23 cellular contexts compared by ENCODE assay signal in genomic region chr3:146155022-146155421, GRCh38. TPM values are rescaled to one million over a fixed set of nuclear protein-coding genes. Genes with fewer than 3 reads are reported as not detected.
DNase-seq lines count a peak whose midpoint lies in the region; ATAC-seq and TF ChIP-seq lines count a peak whose summit lies in the region.
"Had no signal": no experiment of that assay in that cellular context is flagged by ENCODE, and none has a peak within 500 bp of the region (broad histone marks: within the 10 kb centered on the region; RNA-seq: fewer than 3 reads in every experiment).

No MANE protein-coding gene starts in this region.

- H3K36me3 ChIP-seq in cardiac muscle cell, result peaks cover 3% of the 10 kb centered on the region
- H3K36me3 ChIP-seq in heart left ventricle, result peaks cover 0 to 8% (median 0%) of the 10 kb centered on the region in 9 donors
- H3K36me3 ChIP-seq: vagina had no signal

- H3K4me1 ChIP-seq in cardiac muscle cell (ENCODE audit: low read depth), result peaks cover 69% of the 10 kb centered on the region
- H3K4me1 ChIP-seq in heart left ventricle, result peaks cover 4 to 75% (median 52%) of the 10 kb centered on the region in 12 donors

- DNase-seq in cardiac muscle cell (ENCODE audit: low read depth in 1 of 2, low spot score in 1 of 2) (peak in 1 of 2 donors; percentile 45), Right ventricle myocardium inferior (ENCODE audit: missing footprints) (no peak), heart left ventricle (no peak), HPDE6-E6E7 (ENCODE audit: extremely low spot score) (no peak), inferior parietal cortex (ENCODE audit: extremely low spot score) (no peak)
- no peak for DNase-seq in activated T-cell treated with anti-CD3 and anti-CD28 coated beads, Interleukin-2, amount 50 U/mL, for 48 hours
- DNase-seq: activated CD4-positive, alpha-beta T cell treated with anti-CD3 and anti-CD28 coated beads for 4 hours; AML-193; CD4-positive, alpha-beta T cell; effector memory CD8-positive, alpha-beta T cell; islet precursor cell; natural killer cell; NCI-H510A; SK-N-SH; stimulated activated CD4-positive, alpha-beta T cell treated with anti-CD3 and anti-CD28 coated beads, Interleukin-4, amount 100 ng/mL, for 24 hours had no signal

- ATAC-seq in Right ventricle myocardium inferior (no peak), heart left ventricle (peak in 2 of 4 donors; percentile 41 to 76), GM18502 (IDR thresholded peaks at IDR 0.05; ENCODE audit: poor library complexity, unreplicated experiment) (no peak)
- ATAC-seq: effector memory CD8-positive, alpha-beta T cell; esophagus mucosa; natural killer cell; stimulated activated effector memory CD8-positive, alpha-beta T cell treated with anti-CD3 and anti-CD28 coated beads, Interleukin-12 subunit alpha, Interleukin-12 subunit beta, amount 100 ng/mL, for 72 hours had no signal

- no peaks in the 10 kb centered on the region for H3K9me3 ChIP-seq in cardiac muscle cell (ENCODE audit: low read depth)
- no peaks in the 10 kb centered on the region for H3K9me3 ChIP-seq in heart left ventricle
- H3K9me3 ChIP-seq: SK-N-SH, vagina had no signal

- H3K4me3 ChIP-seq in cardiac muscle cell (peak overlapping the region; percentile 7), heart left ventricle (no peak overlapping the region)
- H3K4me3 ChIP-seq: vagina had no signal

- TF ChIP-seq CTCF in cardiac muscle cell (IDR thresholded peaks at IDR 0.05; ENCODE audit: low read depth, low read length), result no peak
- TF ChIP-seq CTCF in heart left ventricle (IDR thresholded peaks at IDR 0.05), result no peak
- TF ChIP-seq CTCF in nephron (IDR thresholded peaks at IDR 0.05; ENCODE audit: unreplicated experiment in 3 of 3), result no peak

- H3K27me3 Mint-ChIP-seq in nephron (ENCODE audit: low read depth), result no peaks in the 10 kb centered on the region

- no peak for TF ChIP-seq POLR2A in heart left ventricle (IDR thresholded peaks at IDR 0.05)

- no peak overlapping the region for H3K4me3 Mint-ChIP-seq in nephron
- H3K4me3 Mint-ChIP-seq: brain; CD4-positive, alpha-beta T cell; effector memory CD8-positive, alpha-beta T cell; natural killer cell; stimulated activated effector memory CD8-positive, alpha-beta T cell treated with anti-CD3 and anti-CD28 coated beads, Interleukin-12 subunit alpha, Interleukin-12 subunit beta, amount 100 ng/mL, for 72 hours; T-helper 1 cell treated with Interleukin-12 subunit alpha and Interleukin-12 subunit beta and Interleukin-4 antibody, amounts not matched to agents 30 μg/mL and 1 μg/mL, for 36 hours had no signal

- H3K27me3 ChIP-seq in cardiac muscle cell (no peaks in the 10 kb centered on the region), heart left ventricle (no peaks in the 10 kb centered on the region)
- H3K27me3 ChIP-seq: vagina had no signal

- intact Hi-C loops in Right ventricle myocardium inferior (cut with DNase I), result no loop called here
- intact Hi-C loops in heart left ventricle (cut with DNase I), result no loop called here

- H3K9me3 Mint-ChIP-seq in nephron, result no peaks in the 10 kb centered on the region
- H3K9me3 Mint-ChIP-seq: CD4-positive, alpha-beta T cell; effector memory CD8-positive, alpha-beta T cell; stimulated activated effector memory CD8-positive, alpha-beta T cell treated with anti-CD3 and anti-CD28 coated beads, Interleukin-12 subunit alpha, Interleukin-12 subunit beta, amount 100 ng/mL, for 72 hours; T-helper 1 cell treated with Interleukin-12 subunit alpha and Interleukin-12 subunit beta and Interleukin-4 antibody, amounts not matched to agents 30 μg/mL and 1 μg/mL, for 36 hours had no signal

- peaks cover 19% of the 10 kb centered on the region for H3K36me3 Mint-ChIP-seq in nephron (ENCODE audit: low read depth)
- H3K36me3 Mint-ChIP-seq: natural killer cell; stimulated activated effector memory CD8-positive, alpha-beta T cell treated with anti-CD3 and anti-CD28 coated beads, Interleukin-12 subunit alpha, Interleukin-12 subunit beta, amount 100 ng/mL, for 72 hours had no signal

- peak overlapping the region in 2 of 3 experiments; percentile 97 to 98 for H3K27ac Mint-ChIP-seq in nephron
- H3K27ac Mint-ChIP-seq: CD4-positive, alpha-beta T cell; effector memory CD8-positive, alpha-beta T cell; natural killer cell; stimulated activated effector memory CD8-positive, alpha-beta T cell treated with anti-CD3 and anti-CD28 coated beads, Interleukin-12 subunit alpha, Interleukin-12 subunit beta, amount 100 ng/mL, for 72 hours; T-helper 1 cell treated with Interleukin-12 subunit alpha and Interleukin-12 subunit beta and Interleukin-4 antibody, amounts not matched to agents 30 μg/mL and 1 μg/mL, for 36 hours had no signal

- H3K27ac ChIP-seq in cardiac muscle cell (peak overlapping the region; percentile 82), heart left ventricle (peak overlapping the region in 10 of 12 donors; percentile 28 to 97 (median 92))

- peaks cover 70% of the 10 kb centered on the region for H3K4me1 Mint-ChIP-seq in nephron

- 29 to 64% (median 38%) methylated on average over 2 of the region's 2 CpGs for WGBS in heart left ventricle, 4 donors

RNA-seq across cellular contexts. Expression of gene PLOD2, which starts 6.0 kb away (rescaled TPM):
- total RNA-seq in cardiac muscle cell (82.1 and 84.5 TPM in 2 replicates), Right ventricle myocardium inferior (19.7 TPM), heart left ventricle (10 to 100 TPM in 7 of 9 donors, 1 to 10 TPM in 2; 6.8 to 33.0 (median 17.9) TPM)
- polyA plus RNA-seq in cardiac muscle cell (93.7 and 108 TPM in 2 replicates), heart left ventricle (10 to 100 TPM; 11.8 to 20.3 TPM)
- total RNA-seq: CD4-positive, alpha-beta T cell; OCI-LY7 had no signal
